8 cellular contexts compared by ENCODE assay signal in the genomic region with DNA sequence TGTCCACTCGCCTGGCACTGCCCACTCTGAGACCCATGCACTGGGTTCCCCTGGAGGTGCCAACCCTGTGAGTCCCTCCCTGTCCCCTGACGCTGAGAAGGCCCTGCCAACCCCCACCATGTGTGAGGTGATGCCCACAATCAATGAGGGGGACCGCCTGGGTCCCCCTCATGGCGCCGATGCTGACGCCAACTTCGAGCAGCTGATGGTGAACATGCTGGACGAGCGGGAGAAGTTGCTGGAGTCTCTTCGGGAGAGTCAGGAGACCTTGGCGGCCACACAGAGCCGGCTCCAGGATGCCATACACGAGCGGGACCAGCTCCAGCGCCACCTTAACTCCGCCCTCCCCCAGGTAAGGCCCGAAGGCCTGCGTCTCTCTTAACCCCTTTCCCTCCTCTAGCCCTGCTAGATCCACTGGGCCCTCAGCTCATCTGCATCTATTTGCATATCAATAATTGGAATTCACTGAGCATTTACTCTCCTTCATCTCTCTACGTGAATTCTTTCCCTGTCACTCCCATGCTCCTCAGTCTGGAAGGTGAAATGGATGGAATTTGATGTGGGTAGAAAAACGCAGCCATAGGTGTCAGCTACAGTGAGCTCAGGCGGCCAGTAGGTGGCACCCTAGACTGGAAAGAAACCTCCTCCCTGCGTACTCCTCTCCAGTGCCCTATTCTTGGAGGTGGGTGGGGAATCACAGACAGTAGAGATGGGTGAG. TPM values are rescaled to one million over a fixed set of nuclear protein-coding genes. Genes with fewer than 3 reads are reported as not detected.
A peak's percentile ranks its signal among the peaks of the same experiment; 100 is the strongest.
DNase-seq lines count a peak whose midpoint lies in the region; ATAC-seq and TF ChIP-seq lines count a peak whose summit lies in the region.

No MANE protein-coding gene starts in this region.

- H3K4me1 ChIP-seq in BLaER1 (peaks cover 84% of the 10 kb centered on the region), left lung (peaks cover 0 to 5% of the 10 kb centered on the region in 2 donors)

- H3K27me3 ChIP-seq in BLaER1 = no peaks in the 10 kb centered on the region
- H3K27me3 ChIP-seq in left lung = peaks cover 0 to 20% of the 10 kb centered on the region in 2 donors

- peaks cover 32% of the 10 kb centered on the region for H3K36me3 ChIP-seq in BLaER1
- no peaks in the 10 kb centered on the region for H3K36me3 ChIP-seq in left lung

- peak overlapping the region; percentile 89 for H3K4me2 ChIP-seq in BLaER1

- peak; percentile 89 to 91 for TF ChIP-seq CTCF in left lung (IDR thresholded peaks at IDR 0.05)

- intact Hi-C loops in left lung (cut with DNase I) = loop anchor here in 1 of 2 donors (5.0 kb wide), 1 partner anchor 178 kb away; no protein-coding TSS in a partner anchor

- H3K27ac ChIP-seq in BLaER1 = peak overlapping the region; percentile 87
- no peak overlapping the region for H3K27ac ChIP-seq in left lung

- ATAC-seq in GM21717 (IDR thresholded peaks at IDR 0.05; ENCODE audit: unreplicated experiment) (peak; percentile 49), left lung (peak; percentile 94), GM21381 (IDR thresholded peaks at IDR 0.05; ENCODE audit: unreplicated experiment) (no peak)

- H3K4me3 ChIP-seq in BLaER1 (peak overlapping the region; percentile 50), left lung (no peak overlapping the region)

- no peaks in the 10 kb centered on the region for H4K20me1 ChIP-seq in BLaER1

- DNase-seq in NCI-H2196 (lab: John Stamatoyannopoulos, UW; ENCODE audit: unreplicated experiment) (peak; percentile 73), cerebellar cortex (ENCODE audit: low spot score) (peak; percentile 92), left lung (peak; percentile 72 to 85)
- DNase-seq in activated CD4-positive, alpha-beta T cell treated with anti-CD3 and anti-CD28 coated beads for 1 hour = peak; percentile 40
- DNase-seq in stimulated activated CD4-positive, alpha-beta T cell treated with anti-CD3 and anti-CD28 coated beads, TNF-alpha, amount 100 ng/mL, for 1 hour (ENCODE audit: low read depth in 3 of 3, low spot score in 1 of 3) = peak in 2 of 3 donors; percentile 27 to 55

- H3K9ac ChIP-seq in BLaER1 = peak overlapping the region; percentile 70

- H3K9me3 ChIP-seq in BLaER1 (no peaks in the 10 kb centered on the region), left lung (no peaks in the 10 kb centered on the region)

RNA-seq across cellular contexts. Expression of a gene that starts 12.8 kb away (rescaled TPM):
- 1 to 10 TPM; 1.3 to 2.1 TPM for total RNA-seq in left lung

RNA-seq across cellular contexts. Expression of a gene that starts 31.9 kb away (rescaled TPM):
- total RNA-seq in left lung = 10 to 100 TPM; 54.0 to 70.9 TPM

RNA-seq across cellular contexts. Expression of a gene that starts 46.8 kb away (rescaled TPM):
- not detected for total RNA-seq in left lung

Comparison
In these comparisons a context has a peak if more than half of its experiments do, and no peak if none do; other contexts are left out.
1. DNase-seq: peak in every context shown above with its lines; median percentile 92 in cerebellar cortex; 78 in left lung; 73 in NCI-H2196; 41 in stimulated activated CD4-positive, alpha-beta T cell treated with anti-CD3 and anti-CD28 coated beads, TNF-alpha, amount 100 ng/mL, for 1 hour; 40 in activated CD4-positive, alpha-beta T cell treated with anti-CD3 and anti-CD28 coated beads for 1 hour.